Comparison of ENCODE assay signal across 1 cellular context in genomic region chr6:28709478-28710349, GRCh38.
TF ChIP-seq lines count a peak whose summit lies in the region.

No MANE protein-coding gene starts in this region.

TF ChIP-seq in HepG2, 621 proteins besides CTCF, POLR2A, EP300 and RAD21 (continued from another document and continues in another):
- TF ChIP-seq ARID4A (CRISPR knock-in tag; IDR thresholded peaks at IDR 0.05; ENCODE audit: borderline replicate concordance) (0 out of 2 replicates have a peak, but pooled peaks have one; percentile 25), EEA1 (CRISPR knock-in tag; IDR thresholded peaks at IDR 0.05; ENCODE audit: borderline replicate concordance) (no peak), HMGXB4 (CRISPR knock-in tag; IDR thresholded peaks at IDR 0.05; ENCODE audit: borderline replicate concordance in 1 of 2, low read depth in 1 of 2) (peak in 1 of 2 experiments; percentile 3; a peak in 1 of 4 replicates), REPIN1 (CRISPR knock-in tag; IDR thresholded peaks at IDR 0.05; ENCODE audit: borderline replicate concordance, low read depth) (0 out of 2 replicates have a peak, but pooled peaks have one; percentile 25), ZNF343 (CRISPR knock-in tag; IDR thresholded peaks at IDR 0.05) (0 out of 2 replicates have a peak, but pooled peaks have one; percentile 28), ZNF10 (CRISPR knock-in tag; IDR thresholded peaks at IDR 0.05; ENCODE audit: borderline replicate concordance, low read depth) (no peak), ZBED4 (CRISPR knock-in tag; IDR thresholded peaks at IDR 0.05; ENCODE audit: borderline replicate concordance) (no peak), REST (IDR thresholded peaks at IDR 0.05; ENCODE audit: borderline replicate concordance in 1 of 2, low read depth in 1 of 2, low read length in 2 of 2) (no peak), HOXA3 (CRISPR knock-in tag; IDR thresholded peaks at IDR 0.05) (no peak; the same call in 1 of the 2 replicates), KLF6 (CRISPR knock-in tag; IDR thresholded peaks at IDR 0.05) (no peak), CHD2 (IDR thresholded peaks at IDR 0.05; ENCODE audit: low read depth, low read length) (no peak), TFAP4 (IDR thresholded peaks at IDR 0.05; ENCODE audit: borderline replicate concordance, low read depth) (no peak), ZNF850 (CRISPR knock-in tag; conservative IDR thresholded peaks at IDR 0.05) (no peak), ZFY (CRISPR knock-in tag; IDR thresholded peaks at IDR 0.05) (0 out of 2 replicates have a peak, but pooled peaks have one; percentile 6), SAP130 (CRISPR knock-in tag; IDR thresholded peaks at IDR 0.05; ENCODE audit: low read depth) (no peak), ZNF430 (CRISPR knock-in tag; IDR thresholded peaks at IDR 0.05) (no peak), ZBTB20 (CRISPR knock-in tag; IDR thresholded peaks at IDR 0.05; ENCODE audit: borderline replicate concordance, low read depth) (no peak), ZUFSP (CRISPR knock-in tag; IDR thresholded peaks at IDR 0.05; ENCODE audit: borderline replicate concordance) (no peak), ZFAT (CRISPR knock-in tag; conservative IDR thresholded peaks at IDR 0.05) (no peak), KLF9 (CRISPR knock-in tag; IDR thresholded peaks at IDR 0.05; ENCODE audit: low read depth) (no peak), NKX3-1 (CRISPR knock-in tag; IDR thresholded peaks at IDR 0.05) (no peak), RNF2 (conservative IDR thresholded peaks at IDR 0.05; ENCODE audit: low read depth) (no peak), HOXA7 (CRISPR knock-in tag; IDR thresholded peaks at IDR 0.05) (no peak), ZNF670 (CRISPR knock-in tag; IDR thresholded peaks at IDR 0.05; ENCODE audit: borderline replicate concordance) (no peak), TSC22D2 (CRISPR knock-in tag; IDR thresholded peaks at IDR 0.05; ENCODE audit: borderline replicate concordance) (no peak), JUNB (CRISPR knock-in tag; IDR thresholded peaks at IDR 0.05; ENCODE audit: borderline replicate concordance) (no peak), BHLHE40 (IDR thresholded peaks at IDR 0.05; ENCODE audit: low read length) (no peak), JARID2 (CRISPR knock-in tag; IDR thresholded peaks at IDR 0.05; ENCODE audit: insufficient replicate concordance) (no peak), ZNF607 (CRISPR knock-in tag; IDR thresholded peaks at IDR 0.05; ENCODE audit: borderline replicate concordance) (no peak), ZNF543 (CRISPR knock-in tag; IDR thresholded peaks at IDR 0.05) (no peak), RXRA (CRISPR knock-in tag; IDR thresholded peaks at IDR 0.05) (no peak), ZNF589 (CRISPR knock-in tag; conservative IDR thresholded peaks at IDR 0.05) (no peak), ZNF513 (CRISPR knock-in tag; conservative IDR thresholded peaks at IDR 0.05) (no peak), TBX3 (IDR thresholded peaks at IDR 0.05; ENCODE audit: borderline replicate concordance) (no peak), ZKSCAN5 (CRISPR knock-in tag; IDR thresholded peaks at IDR 0.05) (no peak), ZNF451 (CRISPR knock-in tag; IDR thresholded peaks at IDR 0.05) (no peak), ZFP36L2 (CRISPR knock-in tag; IDR thresholded peaks at IDR 0.05) (no peak), PHF20 (CRISPR knock-in tag; IDR thresholded peaks at IDR 0.05) (no peak), ZNF629 (CRISPR knock-in tag; conservative IDR thresholded peaks at IDR 0.05) (0 out of 2 replicates have a peak, but pooled peaks have one; percentile 6), TBX2 (CRISPR knock-in tag; IDR thresholded peaks at IDR 0.05; ENCODE audit: borderline replicate concordance) (no peak), ZSCAN21 (CRISPR knock-in tag; IDR thresholded peaks at IDR 0.05; ENCODE audit: borderline replicate concordance) (no peak), ZSCAN20 (CRISPR knock-in tag; IDR thresholded peaks at IDR 0.05; ENCODE audit: borderline replicate concordance) (no peak), POLR2G (IDR thresholded peaks at IDR 0.05; ENCODE audit: low read depth, low read length) (no peak), MED1 (CRISPR knock-in tag; IDR thresholded peaks at IDR 0.05) (0 out of 2 replicates have a peak, but pooled peaks have one; percentile 2), ZIK1 (CRISPR knock-in tag; IDR thresholded peaks at IDR 0.05; ENCODE audit: borderline replicate concordance, low read depth) (no peak), TCF7L2 (IDR thresholded peaks at IDR 0.05; ENCODE audit: low read depth, low read length) (no peak), MIXL1 (CRISPR knock-in tag; IDR thresholded peaks at IDR 0.05) (no peak)
